In the genomic region with DNA sequence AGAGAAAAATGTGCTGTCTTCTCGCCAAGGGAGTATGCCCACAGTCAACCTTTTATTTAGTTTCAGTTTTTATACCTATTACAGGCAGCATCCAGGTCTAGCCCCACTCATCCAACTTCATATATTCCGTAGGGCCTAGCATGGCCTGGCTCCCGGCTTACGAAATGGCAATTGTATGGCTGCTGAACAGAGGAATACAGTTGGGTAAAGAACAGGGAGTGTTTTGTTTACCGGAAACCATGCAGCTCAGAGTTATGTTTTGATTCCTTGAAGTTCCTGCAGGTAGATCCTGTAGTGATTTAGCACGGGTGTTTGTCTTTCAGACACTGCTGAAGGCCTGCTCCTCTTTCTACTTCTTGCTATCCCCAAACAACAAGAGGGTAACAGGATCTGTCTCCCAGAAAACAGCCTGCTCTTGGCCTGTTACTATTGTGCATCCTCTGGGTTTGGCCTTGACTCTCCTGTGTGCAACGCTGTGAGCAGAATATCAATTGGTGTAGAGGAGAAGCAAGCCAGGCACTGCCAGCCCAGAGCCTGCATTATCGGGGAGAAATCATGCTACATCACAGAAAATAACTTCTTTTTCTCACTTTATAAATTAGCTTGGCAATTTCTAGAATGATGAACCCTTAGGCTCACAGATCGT, we compare ENCODE assay signal across 17 cellular contexts. TPM values are rescaled to one million over a fixed set of nuclear protein-coding genes. Genes with fewer than 3 reads are reported as not detected.
"Had no signal": no experiment of that assay in that cellular context is flagged by ENCODE, and none has a peak within 500 bp of the region (broad histone marks: within the 10 kb centered on the region; RNA-seq: fewer than 3 reads in every experiment).

No MANE protein-coding gene starts in this region.

- ATAC-seq: natural killer cell, right cardiac atrium had no signal

- H3K27ac ChIP-seq: coronary artery, esophagus squamous epithelium, prostate gland, skin epidermis, stomach had no signal

- H3K4me1 Mint-ChIP-seq: activated CD4-positive, alpha-beta T cell treated with anti-CD3 and anti-CD28 coated beads, Interleukin-2, amount 10 ng/mL, durations not matched to agents 7 days and 5 days; natural killer cell had no signal

- H3K27ac Mint-ChIP-seq: activated CD4-positive, alpha-beta T cell treated with anti-CD3 and anti-CD28 coated beads, Interleukin-2, amount 10 ng/mL, durations not matched to agents 7 days and 5 days; activated naive CD8-positive, alpha-beta T cell; natural killer cell had no signal

- H3K9me3 Mint-ChIP-seq: activated CD4-positive, alpha-beta T cell treated with anti-CD3 and anti-CD28 coated beads, Interleukin-2, amount 10 ng/mL, durations not matched to agents 7 days and 5 days; natural killer cell had no signal

- H3K9me3 ChIP-seq: esophagus squamous epithelium, prostate gland, stomach had no signal

- H3K4me3 ChIP-seq: coronary artery, esophagus squamous epithelium, prostate gland, skin epidermis, stomach had no signal

- H3K36me3 ChIP-seq: esophagus squamous epithelium, prostate gland, stomach had no signal

- H3K4me1 ChIP-seq: esophagus squamous epithelium, prostate gland, stomach had no signal

- H3K27me3 Mint-ChIP-seq: activated CD4-positive, alpha-beta T cell treated with anti-CD3 and anti-CD28 coated beads, Interleukin-2, amount 10 ng/mL, durations not matched to agents 7 days and 5 days had no signal

- H3K36me3 Mint-ChIP-seq: activated naive CD8-positive, alpha-beta T cell; natural killer cell had no signal

- DNase-seq: activated CD4-positive, alpha-beta T cell treated with anti-CD3 and anti-CD28 coated beads, Interleukin-2, amount 10 ng/mL, durations not matched to agents 7 days and 5 days; activated CD8-positive, alpha-beta memory T cell treated with anti-CD3 and anti-CD28 coated beads, Interleukin-2, amount 50 U/mL, for 48 hours; activated gamma-delta T cell treated with Interleukin-2 at 50 U/mL for 16 hours; effector CD4-positive, alpha-beta T cell; esophagus squamous epithelium; mesendoderm; natural killer cell; occipital lobe; right cardiac atrium; stimulated activated CD4-positive, alpha-beta T cell treated with anti-CD3 and anti-CD28 coated beads, Interleukin-15, amount 100 ng/mL, for 24 hours; stimulated activated CD4-positive, alpha-beta T cell treated with anti-CD3 and anti-CD28 coated beads, Interleukin-2, amount 100 ng/mL, for 48 hours; stomach had no signal

- H3K4me3 Mint-ChIP-seq: activated CD4-positive, alpha-beta T cell treated with anti-CD3 and anti-CD28 coated beads, Interleukin-2, amount 10 ng/mL, durations not matched to agents 7 days and 5 days; activated naive CD8-positive, alpha-beta T cell; natural killer cell had no signal

RNA-seq across cellular contexts. Expression of a gene that starts 32.4 kb away (rescaled TPM):
- total RNA-seq: activated CD4-positive, alpha-beta T cell treated with anti-CD3 and anti-CD28 coated beads, Interleukin-2, amount 10 ng/mL, durations not matched to agents 7 days and 5 days; natural killer cell; T-helper 1 cell treated with Interleukin-12 subunit alpha and Interleukin-12 subunit beta and Interleukin-4 antibody, amounts not matched to agents 30 ng/mL and 1 ng/mL, for 36 hours had no signal
